1 cellular context compared by ENCODE assay signal in the genomic region with DNA sequence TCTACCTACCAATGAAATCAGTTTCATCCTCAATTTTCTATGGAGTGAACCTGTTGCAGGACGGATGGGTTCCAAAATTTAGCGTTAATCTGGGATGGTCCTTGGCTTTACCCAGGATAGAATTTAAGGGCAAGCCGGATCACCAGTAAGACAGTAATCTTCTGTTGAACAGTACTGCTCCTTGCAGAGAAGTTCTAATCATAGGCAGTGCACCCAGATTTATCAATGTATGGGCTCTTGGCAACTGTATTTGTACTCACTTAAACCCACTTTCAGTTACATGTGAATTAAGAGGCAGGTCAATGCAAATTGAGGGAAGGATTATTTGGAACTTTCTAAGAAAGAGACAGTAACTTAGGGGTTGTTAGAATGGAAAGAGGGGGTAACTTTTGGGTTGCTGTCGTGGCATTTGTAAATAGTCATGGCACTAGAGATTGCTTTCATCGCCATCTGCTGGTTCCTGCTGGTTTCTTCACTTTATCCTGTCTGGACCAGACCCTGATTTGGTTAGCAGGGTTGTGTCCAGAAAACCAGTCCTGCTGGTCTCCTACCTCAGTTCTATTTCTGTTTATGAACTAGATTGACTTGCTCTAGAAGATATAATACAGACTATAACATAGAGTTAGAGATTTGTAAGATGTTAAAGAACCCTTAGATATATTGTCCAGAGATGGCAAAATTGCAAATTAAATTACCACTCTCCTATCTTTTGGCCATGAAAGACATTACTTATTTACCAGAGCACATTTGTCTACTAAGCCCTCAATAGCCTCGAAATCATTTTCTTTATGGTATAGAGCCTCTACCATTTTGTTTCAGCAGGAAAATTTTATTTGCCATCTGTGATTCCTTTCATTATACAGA.
TF ChIP-seq lines count a peak whose summit lies in the region.

No MANE protein-coding gene starts in this region.

TF ChIP-seq in HepG2, 621 proteins besides CTCF, POLR2A, EP300 and RAD21 (continued from another document):
- TF ChIP-seq FOXP4 (CRISPR knock-in tag; IDR thresholded peaks at IDR 0.05) (0 out of 2 replicates have a peak, but pooled peaks have one; percentile 10), WIZ (CRISPR knock-in tag; IDR thresholded peaks at IDR 0.05) (no peak)
